Comparison of ENCODE assay signal across 1 cellular context in genomic region chr4:153113838-153114105, GRCh38.
TF ChIP-seq lines count a peak whose summit lies in the region.

No MANE protein-coding gene starts in this region.

TF ChIP-seq in HepG2, 621 proteins besides CTCF, POLR2A, EP300 and RAD21 (continued from another document):
- TF ChIP-seq, protein P1, sequence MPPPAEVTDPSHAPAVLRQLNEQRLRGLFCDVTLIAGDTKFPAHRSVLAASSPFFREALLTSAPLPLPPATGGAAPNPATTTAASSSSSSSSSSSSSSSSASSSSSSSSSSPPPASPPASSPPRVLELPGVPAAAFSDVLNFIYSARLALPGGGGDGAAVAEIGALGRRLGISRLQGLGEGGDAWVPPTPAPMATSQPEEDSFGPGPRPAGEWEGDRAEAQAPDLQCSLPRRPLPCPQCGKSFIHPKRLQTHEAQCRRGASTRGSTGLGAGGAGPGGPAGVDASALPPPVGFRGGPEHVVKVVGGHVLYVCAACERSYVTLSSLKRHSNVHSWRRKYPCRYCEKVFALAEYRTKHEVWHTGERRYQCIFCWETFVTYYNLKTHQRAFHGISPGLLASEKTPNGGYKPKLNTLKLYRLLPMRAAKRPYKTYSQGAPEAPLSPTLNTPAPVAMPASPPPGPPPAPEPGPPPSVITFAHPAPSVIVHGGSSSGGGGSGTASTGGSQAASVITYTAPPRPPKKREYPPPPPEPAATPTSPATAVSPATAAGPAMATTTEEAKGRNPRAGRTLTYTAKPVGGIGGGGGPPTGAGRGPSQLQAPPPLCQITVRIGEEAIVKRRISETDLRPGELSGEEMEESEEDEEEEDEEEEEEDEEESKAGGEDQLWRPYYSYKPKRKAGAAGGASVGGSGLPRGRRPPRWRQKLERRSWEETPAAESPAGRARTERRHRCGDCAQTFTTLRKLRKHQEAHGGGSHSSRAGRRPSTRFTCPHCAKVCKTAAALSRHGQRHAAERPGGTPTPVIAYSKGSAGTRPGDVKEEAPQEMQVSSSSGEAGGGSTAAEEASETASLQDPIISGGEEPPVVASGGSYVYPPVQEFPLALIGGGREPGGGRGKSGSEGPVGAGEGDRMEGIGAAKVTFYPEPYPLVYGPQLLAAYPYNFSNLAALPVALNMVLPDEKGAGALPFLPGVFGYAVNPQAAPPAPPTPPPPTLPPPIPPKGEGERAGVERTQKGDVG (CRISPR knock-in tag; IDR thresholded peaks at IDR 0.05; ENCODE audit: borderline replicate concordance) = no peak
- TF ChIP-seq SIN3B (IDR thresholded peaks at IDR 0.05; ENCODE audit: low read length) (no peak), ZNF670 (CRISPR knock-in tag; IDR thresholded peaks at IDR 0.05; ENCODE audit: borderline replicate concordance) (no peak), TFE3 (CRISPR knock-in tag; IDR thresholded peaks at IDR 0.05) (no peak), AGO2 (optimal IDR thresholded peaks at IDR 0.05; ENCODE audit: low read depth, low read length) (no peak)
TF ChIP-seq in HepG2: peak in this region for 0.
